7 cellular contexts compared by ENCODE assay signal in genomic region chr21:35226960-35227741, GRCh38.
DNase-seq lines count a peak whose midpoint lies in the region; ATAC-seq, FAIRE-seq and TF ChIP-seq lines count a peak whose summit lies in the region.

No MANE protein-coding gene starts in this region.

- no peak overlapping the region for H3K9ac ChIP-seq in kidney (ENCODE audit: low read length in 2 of 2)

- peaks cover 2% of the 10 kb centered on the region; the same call in 1 of the 2 replicates for H3K27me3 Mint-ChIP-seq in HFFc6 (ENCODE audit: insufficient read depth)
- peaks cover 26% of the 10 kb centered on the region for H3K27me3 Mint-ChIP-seq in activated CD4-positive, alpha-beta memory T cell treated with anti-CD3 and anti-CD28 coated beads, Interleukin-2, amount 10 ng/mL, durations not matched to agents 7 days and 5 days

- peaks cover 63% of the 10 kb centered on the region for H3K4me1 Mint-ChIP-seq in HFFc6 (ENCODE audit: low read depth)
- H3K4me1 Mint-ChIP-seq in activated CD4-positive, alpha-beta memory T cell treated with anti-CD3 and anti-CD28 coated beads, Interleukin-2, amount 10 ng/mL, durations not matched to agents 7 days and 5 days: peaks cover 29% of the 10 kb centered on the region

- H3K9me3 ChIP-seq in kidney (ENCODE audit: control insufficient read depth in 1 of 2, low read length in 2 of 2): no peaks in the 10 kb centered on the region

- ATAC-seq in GM18520 (IDR thresholded peaks at IDR 0.05; ENCODE audit: unreplicated experiment): peak; percentile 58

- FAIRE-seq in kidney (lab: Jason Lieb, UNC): no peak

- CTCF ChIA-PET in activated CD4-positive, alpha-beta memory T cell treated with anti-CD3 and anti-CD28 coated beads, Interleukin-2, amount 10 ng/mL, durations not matched to agents 7 days and 5 days (lab: Charles Lee): no interaction called here

- peaks cover 0 to 6% of the 10 kb centered on the region in 2 donors for H3K4me1 ChIP-seq in kidney (ENCODE audit: control insufficient read depth in 1 of 2, insufficient read depth in 1 of 2, low read depth in 1 of 2, low read length in 2 of 2)

- TF ChIP-seq CTCF in HFFc6 (IDR thresholded peaks at IDR 0.05) (no peak), NB4 (IDR thresholded peaks at IDR 0.05; ENCODE audit: low read depth, low read length) (no peak), kidney (IDR thresholded peaks at IDR 0.05; ENCODE audit: borderline replicate concordance, extremely low read depth, insufficient read depth) (no peak)

- H3K27ac ChIP-seq in kidney (ENCODE audit: low read depth in 2 of 2, low read length in 2 of 2): no peak overlapping the region

- DNase-seq in HFFc6 (no peak), NB4 (ENCODE audit: low read depth) (peak; percentile 58), kidney (no peak), head of caudate nucleus (no peak)
- DNase-seq in activated CD4-positive, alpha-beta memory T cell treated with anti-CD3 and anti-CD28 coated beads, Interleukin-2, amount 10 ng/mL, durations not matched to agents 7 days and 5 days: peak; percentile 70
- DNase-seq in stimulated activated CD4-positive, alpha-beta T cell treated with anti-CD3 and anti-CD28 coated beads, Interleukin-4, amount 100 ng/mL, for 1 hour: peak; percentile 19

- intact Hi-C loops in kidney (cut with DNase I) (no loop called here), head of caudate nucleus (cut with DNase I) (no loop called here)

- POLR2A ChIA-PET in activated CD4-positive, alpha-beta memory T cell treated with anti-CD3 and anti-CD28 coated beads, Interleukin-2, amount 10 ng/mL, durations not matched to agents 7 days and 5 days (lab: Charles Lee): interaction anchor here (0.9 to 1.3 kb wide), 6 partner anchors 57 to 339 kb away, joined by 3 to 4 read pairs (median 3); no protein-coding TSS in a partner anchor

- no peak overlapping the region for H3K4me3 Mint-ChIP-seq in HFFc6
- H3K4me3 Mint-ChIP-seq in activated CD4-positive, alpha-beta memory T cell treated with anti-CD3 and anti-CD28 coated beads, Interleukin-2, amount 10 ng/mL, durations not matched to agents 7 days and 5 days: no peak overlapping the region

- no peaks in the 10 kb centered on the region for H3K36me3 ChIP-seq in kidney (ENCODE audit: control insufficient read depth in 1 of 2, insufficient read depth in 2 of 2, low read length in 2 of 2)

- no peak for TF ChIP-seq POLR2A in NB4 (IDR thresholded peaks at IDR 0.05; ENCODE audit: extremely low read depth, insufficient read length)

- H3K9me3 Mint-ChIP-seq in HFFc6: no peaks in the 10 kb centered on the region
- no peaks in the 10 kb centered on the region for H3K9me3 Mint-ChIP-seq in activated CD4-positive, alpha-beta memory T cell treated with anti-CD3 and anti-CD28 coated beads, Interleukin-2, amount 10 ng/mL, durations not matched to agents 7 days and 5 days

- H3K4me3 ChIP-seq in NB4 (ENCODE audit: low read depth, low read length): no peak overlapping the region
- no peak overlapping the region for H3K4me3 ChIP-seq in kidney (ENCODE audit: low read length in 2 of 2)

- no peaks in the 10 kb centered on the region for H3K36me3 Mint-ChIP-seq in HFFc6 (ENCODE audit: low read depth)
- H3K36me3 Mint-ChIP-seq in activated CD4-positive, alpha-beta memory T cell treated with anti-CD3 and anti-CD28 coated beads, Interleukin-2, amount 10 ng/mL, durations not matched to agents 7 days and 5 days (ENCODE audit: low read depth): no peaks in the 10 kb centered on the region

- H3K27ac Mint-ChIP-seq in HFFc6: peak overlapping the region; percentile 73
- H3K27ac Mint-ChIP-seq in activated CD4-positive, alpha-beta memory T cell treated with anti-CD3 and anti-CD28 coated beads, Interleukin-2, amount 10 ng/mL, durations not matched to agents 7 days and 5 days: no peak overlapping the region

Comparison
In these comparisons a context has a peak if more than half of its experiments do, and no peak if none do; other contexts are left out.
1. DNase-seq: peak in NB4 (single experiment), activated CD4-positive, alpha-beta memory T cell treated with anti-CD3 and anti-CD28 coated beads, Interleukin-2, amount 10 ng/mL, durations not matched to agents 7 days and 5 days (single experiment) and stimulated activated CD4-positive, alpha-beta T cell treated with anti-CD3 and anti-CD28 coated beads, Interleukin-4, amount 100 ng/mL, for 1 hour (single experiment); none in HFFc6 (single experiment), kidney (single experiment) and head of caudate nucleus (0 of 42).